Comparison of ENCODE assay signal across 21 cellular contexts in the genomic region with DNA sequence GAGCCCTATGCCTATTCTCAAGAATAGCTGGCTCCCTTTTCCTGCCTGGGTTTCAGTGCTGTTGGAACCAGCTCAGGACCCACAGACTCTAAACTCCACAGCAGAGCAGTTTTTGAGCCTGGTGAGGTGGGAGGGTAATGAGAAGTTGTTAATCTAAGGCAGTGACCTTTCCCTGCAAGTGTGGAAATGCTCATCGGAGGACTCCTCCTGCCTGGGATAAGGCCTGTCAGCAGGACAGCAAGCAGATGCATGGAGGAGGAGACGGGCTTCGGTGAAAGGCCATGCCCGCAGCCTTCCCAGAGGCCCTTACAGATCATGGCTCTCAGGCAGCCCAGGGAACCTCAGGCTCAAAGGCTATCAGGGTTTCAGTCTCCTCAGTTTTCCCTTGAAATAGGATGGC.
"Had no signal": no experiment of that assay in that cellular context is flagged by ENCODE, and none has a peak within 500 bp of the region (broad histone marks: within the 10 kb centered on the region; RNA-seq: fewer than 3 reads in every experiment).

No MANE protein-coding gene starts in this region.

- DNase-seq: activated CD4-positive, alpha-beta T cell treated with anti-CD3 and anti-CD28 coated beads, Interleukin-2, amount 10 ng/mL, durations not matched to agents 7 days and 5 days; activated CD8-positive, alpha-beta T cell treated with anti-CD3 and anti-CD28 coated beads, Interleukin-2, amount 10 ng/mL, durations not matched to agents 7 days and 5 days; activated naive CD4-positive, alpha-beta T cell treated with anti-CD3 and anti-CD28 coated beads, Interleukin-2, amount 10 ng/mL, durations not matched to agents 7 days and 5 days; activated naive CD8-positive, alpha-beta T cell treated with anti-CD3 and anti-CD28 coated beads, Interleukin-2, amount 50 U/mL, for 24 hours; activated T-cell treated with anti-CD3 and anti-CD28 coated beads, Interleukin-2, amount 50 U/mL, for 24 hours; aorta; brain microvascular endothelial cell; cerebellar nuclear complex; cortex of kidney; effector CD4-positive, alpha-beta T cell; mammary epithelial cell; naive thymus-derived CD4-positive, alpha-beta T cell; stimulated activated naive CD4-positive, alpha-beta T cell treated with Interleukin-2 at 50 U/mL for 16 hours; thyroid gland had no signal

- H3K79me2 ChIP-seq: hepatocyte had no signal

- H3K4me3 ChIP-seq: esophagus muscularis mucosa, hepatocyte, thyroid gland had no signal

- FAIRE-seq: endothelial cell of umbilical vein, islet of Langerhans had no signal

- H2AFZ ChIP-seq: hepatocyte had no signal

- ATAC-seq: activated CD4-positive, CD25-positive, alpha-beta regulatory T cell treated with anti-CD3 and anti-CD28 coated beads, Interleukin-2, amount 50 U/mL, for 24 hours; activated CD8-positive, alpha-beta T cell treated with anti-CD3 and anti-CD28 coated beads, Interleukin-2, amount 10 ng/mL, durations not matched to agents 7 days and 5 days; activated naive CD8-positive, alpha-beta T cell treated with anti-CD3 and anti-CD28 coated beads, Interleukin-2, amount 50 U/mL, for 24 hours; left lobe of liver; naive thymus-derived CD4-positive, alpha-beta T cell had no signal

- H3K27ac ChIP-seq: brain microvascular endothelial cell, esophagus muscularis mucosa, hepatocyte, neutrophil, thyroid gland had no signal

- H3K27me3 ChIP-seq: brain microvascular endothelial cell, esophagus muscularis mucosa, hepatocyte, neutrophil, thyroid gland had no signal

- H3K4me1 ChIP-seq: thyroid gland had no signal

- H3K36me3 ChIP-seq: brain microvascular endothelial cell, esophagus muscularis mucosa, neutrophil, thyroid gland had no signal

- H3K4me2 ChIP-seq: hepatocyte had no signal

- H3K9me3 ChIP-seq: esophagus muscularis mucosa, neutrophil, thyroid gland had no signal
